1 cellular context compared by ENCODE assay signal in the genomic region with DNA sequence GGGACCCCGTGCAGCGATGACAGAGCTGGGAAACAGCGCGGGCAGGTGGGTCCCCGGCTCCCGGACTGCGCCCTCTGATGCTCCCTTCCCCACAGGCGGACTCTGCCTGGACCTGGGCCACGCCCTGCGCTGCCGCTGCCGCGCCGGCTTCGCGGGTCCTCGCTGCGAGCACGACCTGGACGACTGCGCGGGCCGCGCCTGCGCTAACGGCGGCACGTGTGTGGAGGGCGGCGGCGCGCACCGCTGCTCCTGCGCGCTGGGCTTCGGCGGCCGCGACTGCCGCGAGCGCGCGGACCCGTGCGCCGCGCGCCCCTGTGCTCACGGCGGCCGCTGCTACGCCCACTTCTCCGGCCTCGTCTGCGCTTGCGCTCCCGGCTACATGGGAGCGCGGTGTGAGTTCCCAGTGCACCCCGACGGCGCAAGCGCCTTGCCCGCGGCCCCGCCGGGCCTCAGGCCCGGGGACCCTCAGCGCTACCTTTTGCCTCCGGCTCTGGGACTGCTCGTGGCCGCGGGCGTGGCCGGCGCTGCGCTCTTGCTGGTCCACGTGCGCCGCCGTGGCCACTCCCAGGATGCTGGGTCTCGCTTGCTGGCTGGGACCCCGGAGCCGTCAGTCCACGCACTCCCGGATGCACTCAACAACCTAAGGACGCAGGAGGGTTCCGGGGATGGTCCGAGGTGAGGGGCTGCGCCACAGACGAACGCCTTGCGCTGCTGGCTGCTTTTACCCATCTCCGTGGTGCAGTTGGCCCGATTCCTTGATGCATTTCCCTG.
TF ChIP-seq lines count a peak whose summit lies in the region.

No MANE protein-coding gene starts in this region.

TF ChIP-seq in HepG2, 621 proteins besides CTCF, POLR2A, EP300 and RAD21 (continued from another document and continues in another):
- TF ChIP-seq ZNF562 (CRISPR knock-in tag; IDR thresholded peaks at IDR 0.05; ENCODE audit: borderline replicate concordance) (peak; percentile 92), GLI4 (CRISPR knock-in tag; IDR thresholded peaks at IDR 0.05; ENCODE audit: borderline replicate concordance) (no peak), ZNF556 (CRISPR knock-in tag; IDR thresholded peaks at IDR 0.05; ENCODE audit: borderline replicate concordance) (no peak), IRF1 (CRISPR knock-in tag; IDR thresholded peaks at IDR 0.05; ENCODE audit: low read depth) (no peak; the same call in 1 of the 2 replicates), ZNF350 (CRISPR knock-in tag; IDR thresholded peaks at IDR 0.05; ENCODE audit: borderline replicate concordance, low read depth) (no peak), DBP (CRISPR knock-in tag; IDR thresholded peaks at IDR 0.05; ENCODE audit: not compliant biosample characterization) (peak; percentile 72), RBM22 (optimal IDR thresholded peaks at IDR 0.05; ENCODE audit: low read length) (no peak), ZNF615 (CRISPR knock-in tag; IDR thresholded peaks at IDR 0.05; ENCODE audit: borderline replicate concordance) (no peak), ZNF431 (CRISPR knock-in tag; IDR thresholded peaks at IDR 0.05; ENCODE audit: borderline replicate concordance, low read depth) (peak; percentile 92), MED8 (CRISPR knock-in tag; IDR thresholded peaks at IDR 0.05; ENCODE audit: insufficient replicate concordance) (no peak), FOXP4 (CRISPR knock-in tag; IDR thresholded peaks at IDR 0.05) (peak; percentile 67; the same call in 1 of the 2 replicates), ZNF12 (CRISPR knock-in tag; IDR thresholded peaks at IDR 0.05) (no peak; the same call in 1 of the 2 replicates), ZNF484 (CRISPR knock-in tag; IDR thresholded peaks at IDR 0.05; ENCODE audit: borderline replicate concordance, low read depth) (no peak), CBX2 (IDR thresholded peaks at IDR 0.05; ENCODE audit: low read depth, low read length) (no peak), CBX2 (CRISPR knock-in tag; IDR thresholded peaks at IDR 0.05; ENCODE audit: low read depth) (no peak), BRCA1 (CRISPR knock-in tag; IDR thresholded peaks at IDR 0.05) (peak; percentile 64; the same call in 1 of the 2 replicates), HDAC1 (CRISPR knock-in tag; IDR thresholded peaks at IDR 0.05) (peak; percentile 31; the same call in 1 of the 2 replicates), ZNF274 (CRISPR knock-in tag; IDR thresholded peaks at IDR 0.05) (peak; percentile 96; the same call in 1 of the 2 replicates), CSRNP1 (CRISPR knock-in tag; IDR thresholded peaks at IDR 0.05) (peak; percentile 91; the same call in 1 of the 2 replicates), MATR3 (CRISPR knock-in tag; IDR thresholded peaks at IDR 0.05) (no peak), SMC3 (IDR thresholded peaks at IDR 0.05; ENCODE audit: low read length) (no peak), ZNF580 (CRISPR knock-in tag; IDR thresholded peaks at IDR 0.05; ENCODE audit: borderline replicate concordance, low read depth) (0 out of 2 replicates have a peak, but pooled peaks have one; percentile 61), NFKB2 (CRISPR knock-in tag; IDR thresholded peaks at IDR 0.05; ENCODE audit: borderline replicate concordance) (peak; percentile 99), ELF3 (CRISPR knock-in tag; IDR thresholded peaks at IDR 0.05) (peak; percentile 48), ZNF362 (CRISPR knock-in tag; IDR thresholded peaks at IDR 0.05; ENCODE audit: borderline replicate concordance) (no peak; the same call in 1 of the 2 replicates), ZNF883 (CRISPR knock-in tag; IDR thresholded peaks at IDR 0.05; ENCODE audit: not compliant biosample characterization) (peak; percentile 99), ZNF768 (CRISPR knock-in tag; IDR thresholded peaks at IDR 0.05) (peak; percentile 36; the same call in 1 of the 2 replicates), BRD4 (CRISPR knock-in tag; IDR thresholded peaks at IDR 0.05) (no peak), SALL2 (CRISPR knock-in tag; IDR thresholded peaks at IDR 0.05) (peak; percentile 93), HOXA9 (CRISPR knock-in tag; IDR thresholded peaks at IDR 0.05; ENCODE audit: borderline replicate concordance) (peak; percentile 93; the same call in 1 of the 2 replicates), HOXD1 (CRISPR knock-in tag; IDR thresholded peaks at IDR 0.05) (0 out of 2 replicates have a peak, but pooled peaks have one; percentile 74), TMF1 (CRISPR knock-in tag; IDR thresholded peaks at IDR 0.05; ENCODE audit: low read depth) (peak; percentile 99), ZNF547 (CRISPR knock-in tag; IDR thresholded peaks at IDR 0.05) (peak; percentile 95), STAG1 (CRISPR knock-in tag; IDR thresholded peaks at IDR 0.05) (peak; percentile 5; the same call in 1 of the 2 replicates), ZNF781 (CRISPR knock-in tag; IDR thresholded peaks at IDR 0.05; ENCODE audit: borderline replicate concordance, not compliant biosample characterization) (no peak), MYPOP (CRISPR knock-in tag; IDR thresholded peaks at IDR 0.05) (peak; percentile 98), ASH2L (IDR thresholded peaks at IDR 0.05; ENCODE audit: insufficient read length, low read depth, low read length) (no peak), ZNF616 (CRISPR knock-in tag; IDR thresholded peaks at IDR 0.05; ENCODE audit: low read depth) (peak; percentile 98), NPAS2 (CRISPR knock-in tag; IDR thresholded peaks at IDR 0.05; ENCODE audit: borderline replicate concordance) (no peak), HOXA3 (CRISPR knock-in tag; IDR thresholded peaks at IDR 0.05) (peak; percentile 91), PRDM15 (CRISPR knock-in tag; IDR thresholded peaks at IDR 0.05) (peak; percentile 79), ZNF777 (CRISPR knock-in tag; IDR thresholded peaks at IDR 0.05) (peak; percentile 99), ARHGAP35 (CRISPR knock-in tag; IDR thresholded peaks at IDR 0.05; ENCODE audit: borderline replicate concordance) (0 out of 2 replicates have a peak, but pooled peaks have one; percentile 48), ZNF317 (CRISPR knock-in tag; IDR thresholded peaks at IDR 0.05) (no peak), PHF20 (CRISPR knock-in tag; IDR thresholded peaks at IDR 0.05) (peak; percentile 53; the same call in 1 of the 2 replicates), HOXA7 (CRISPR knock-in tag; IDR thresholded peaks at IDR 0.05) (no peak), HNF4G (IDR thresholded peaks at IDR 0.05; ENCODE audit: borderline replicate concordance, low read depth, low read length) (no peak), HNF4G (CRISPR knock-in tag; IDR thresholded peaks at IDR 0.05; ENCODE audit: borderline replicate concordance, low read depth) (no peak), HNRNPUL1 (IDR thresholded peaks at IDR 0.05; ENCODE audit: low read depth, low read length) (no peak), NONO (IDR thresholded peaks at IDR 0.05) (no peak), NONO (CRISPR knock-in tag; conservative IDR thresholded peaks at IDR 0.05) (no peak), ZFP62 (CRISPR knock-in tag; IDR thresholded peaks at IDR 0.05) (no peak)
- TF ChIP-seq, protein P1, sequence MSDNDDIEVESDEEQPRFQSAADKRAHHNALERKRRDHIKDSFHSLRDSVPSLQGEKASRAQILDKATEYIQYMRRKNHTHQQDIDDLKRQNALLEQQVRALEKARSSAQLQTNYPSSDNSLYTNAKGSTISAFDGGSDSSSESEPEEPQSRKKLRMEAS (IDR thresholded peaks at IDR 0.05): peak; percentile 99
